Comparison of ENCODE assay signal across 8 cellular contexts in the genomic region with DNA sequence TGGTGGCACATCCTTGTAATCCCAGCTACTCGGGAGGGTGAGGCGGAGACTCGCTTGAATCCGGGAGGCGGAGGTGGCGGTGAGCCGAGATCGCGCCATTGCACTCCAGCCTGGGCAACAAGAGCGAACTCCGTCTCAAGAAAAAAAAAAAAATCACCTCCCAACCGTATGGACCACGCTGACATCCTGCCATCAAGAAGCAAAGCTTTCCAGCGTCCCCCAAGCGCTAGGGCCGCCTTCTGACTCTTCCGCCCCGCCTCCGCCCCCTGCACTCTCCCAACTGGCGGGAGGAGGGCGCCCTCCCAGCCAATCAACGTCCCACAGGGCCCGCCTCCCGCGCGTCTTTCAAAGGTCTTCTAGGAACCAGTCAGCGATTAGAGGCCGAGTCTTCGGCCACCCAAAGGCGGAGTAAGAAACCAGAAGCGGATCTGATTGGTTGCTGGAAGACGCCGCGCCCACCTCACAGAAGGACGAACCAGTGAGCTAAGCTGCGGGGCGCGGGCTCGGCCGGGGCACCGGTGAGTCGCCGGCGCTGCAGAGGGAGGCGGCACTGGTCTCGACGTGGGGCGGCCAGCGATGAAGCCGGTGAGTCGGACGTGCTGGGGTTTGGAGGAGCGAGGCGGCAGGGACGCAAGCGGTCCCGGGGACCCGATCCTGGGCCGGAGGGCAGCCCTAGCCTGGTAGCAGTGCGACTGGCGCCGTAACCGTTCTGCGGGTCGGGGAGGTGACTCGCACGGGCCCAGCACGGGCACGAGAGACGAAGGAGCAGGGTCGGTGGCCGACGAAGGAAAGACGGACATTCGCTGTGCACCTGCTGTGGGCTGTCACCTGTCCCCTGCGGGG. TPM values are rescaled to one million over a fixed set of nuclear protein-coding genes. Genes with fewer than 3 reads are reported as not detected.
DNase-seq lines count a peak whose midpoint lies in the region; ATAC-seq and TF ChIP-seq lines count a peak whose summit lies in the region.

A gene with protein sequence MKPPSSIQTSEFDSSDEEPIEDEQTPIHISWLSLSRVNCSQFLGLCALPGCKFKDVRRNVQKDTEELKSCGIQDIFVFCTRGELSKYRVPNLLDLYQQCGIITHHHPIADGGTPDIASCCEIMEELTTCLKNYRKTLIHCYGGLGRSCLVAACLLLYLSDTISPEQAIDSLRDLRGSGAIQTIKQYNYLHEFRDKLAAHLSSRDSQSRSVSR (plus strand): TSS at position 515 of the 843 bp plus-strand sequence. CDS start 62 bp downstream, at position 577.

- peak; percentile 48 for TF ChIP-seq CTCF in psoas muscle (IDR thresholded peaks at IDR 0.05)
- peak in 2 of 3 experiments; percentile 31 to 48 for TF ChIP-seq CTCF in vagina (IDR thresholded peaks at IDR 0.05)

- H3K4me3 Mint-ChIP-seq in T-helper 1 cell treated with Interleukin-12 subunit alpha and Interleukin-12 subunit beta and Interleukin-4 antibody, amounts not matched to agents 30 μg/mL and 1 μg/mL, for 36 hours, result peak within 1 kb of the TSS; percentile 84

- no peak within 1 kb of the TSS for H3K27ac ChIP-seq in psoas muscle
- peak within 1 kb of the TSS; percentile 59 for H3K27ac ChIP-seq in vagina

- H3K27me3 Mint-ChIP-seq in T-helper 1 cell treated with Interleukin-12 subunit alpha and Interleukin-12 subunit beta and Interleukin-4 antibody, amounts not matched to agents 30 μg/mL and 1 μg/mL, for 36 hours (ENCODE audit: low read depth), result peaks cover 1% of the 10 kb centered on the region

- no peaks in the 10 kb centered on the region for H3K27me3 ChIP-seq in psoas muscle (ENCODE audit: insufficient read depth in 3 of 3, low read length in 2 of 3)
- H3K27me3 ChIP-seq in vagina, result no peaks in the 10 kb centered on the region

- H3K36me3 ChIP-seq in psoas muscle (ENCODE audit: insufficient read depth in 1 of 2, low read depth in 1 of 2), result no peaks in the 10 kb centered on the region
- no peaks in the 10 kb centered on the region for H3K36me3 ChIP-seq in vagina

- WGBS in psoas muscle, 3 donors, result 0 to 1% (median 1%) methylated on average over 70 to 76 of the region's 76 CpGs

- intact Hi-C loops in left ventricle myocardium superior (cut with micrococcal nuclease), result no loop called here
- intact Hi-C loops in psoas muscle (cut with DNase I), result loop anchor here (5.0 kb wide), 1 partner anchor 46 kb away; a partner anchor contains a TSS
- intact Hi-C loops in vagina (cut with DNase I), result no loop called here

- DNase-seq in NCI-H1694 (lab: John Stamatoyannopoulos, UW) (peak; percentile 97), amygdala (lab: John Stamatoyannopoulos, UW) (peak; percentile 58 to 99 (median 94)), left ventricle myocardium superior (peak; percentile 99), psoas muscle (peak; percentile 98), vagina (ENCODE audit: extremely low spot score in 2 of 2) (peak in 1 of 2 donors; percentile 99)

- peak within 1 kb of the TSS; percentile 77 for H3K4me3 ChIP-seq in psoas muscle
- peak within 1 kb of the TSS; percentile 70 to 76 for H3K4me3 ChIP-seq in vagina

- ATAC-seq in HG02885 (IDR thresholded peaks at IDR 0.05; ENCODE audit: poor library complexity, unreplicated experiment) (peak; percentile 98), left ventricle myocardium superior (peak; percentile 99), psoas muscle (peak; percentile 99)

- peaks cover 4% of the 10 kb centered on the region for H3K36me3 Mint-ChIP-seq in T-helper 1 cell treated with Interleukin-12 subunit alpha and Interleukin-12 subunit beta and Interleukin-4 antibody, amounts not matched to agents 30 μg/mL and 1 μg/mL, for 36 hours (ENCODE audit: low read depth)

- H3K4me1 ChIP-seq in psoas muscle (no peaks in the 10 kb centered on the region), vagina (peaks cover 11% of the 10 kb centered on the region)

- peak within 1 kb of the TSS; percentile 71 for H3K27ac Mint-ChIP-seq in T-helper 1 cell treated with Interleukin-12 subunit alpha and Interleukin-12 subunit beta and Interleukin-4 antibody, amounts not matched to agents 30 μg/mL and 1 μg/mL, for 36 hours

- H3K9me3 Mint-ChIP-seq in T-helper 1 cell treated with Interleukin-12 subunit alpha and Interleukin-12 subunit beta and Interleukin-4 antibody, amounts not matched to agents 30 μg/mL and 1 μg/mL, for 36 hours, result no peaks in the 10 kb centered on the region

- H3K4me1 Mint-ChIP-seq in T-helper 1 cell treated with Interleukin-12 subunit alpha and Interleukin-12 subunit beta and Interleukin-4 antibody, amounts not matched to agents 30 μg/mL and 1 μg/mL, for 36 hours (ENCODE audit: low read depth), result peaks cover 27% of the 10 kb centered on the region

- peak; percentile 96 for TF ChIP-seq POLR2A in GM15510 (IDR thresholded peaks at IDR 0.05; ENCODE audit: borderline replicate concordance, extremely low read depth, insufficient read length)
- no peak for TF ChIP-seq POLR2A in vagina (IDR thresholded peaks at IDR 0.05)

- H3K9me3 ChIP-seq in psoas muscle, result no peaks in the 10 kb centered on the region
- H3K9me3 ChIP-seq in vagina, result no peaks in the 10 kb centered on the region

RNA-seq across cellular contexts. Expression of the gene that starts here (rescaled TPM):
- 5.5 TPM for total RNA-seq in left ventricle myocardium superior
- total RNA-seq in psoas muscle, result 1 to 10 TPM; 1.4 to 5.2 (median 3.2) TPM
- 1 to 10 TPM; 1.4 to 6.0 (median 1.9) TPM for polyA plus RNA-seq in psoas muscle
- total RNA-seq in vagina, result 6.6 TPM

Comparison
In these comparisons a context has a peak if more than half of its experiments do, and no peak if none do; other contexts are left out.
1. intact Hi-C loops: an anchor here in psoas muscle (5.0 kb wide); none called in left ventricle myocardium superior and vagina.